In genomic region chr14:76761849-76762616, GRCh38 we compare ENCODE assay signal across 8 cellular contexts. TPM values are rescaled to one million over a fixed set of nuclear protein-coding genes. Genes with fewer than 3 reads are reported as not detected.
DNase-seq lines count a peak whose midpoint lies in the region; ATAC-seq and TF ChIP-seq lines count a peak whose summit lies in the region.

No MANE protein-coding gene starts in this region.

- H3K56ac ChIP-seq in mesendoderm (ENCODE audit: low read length), result peak overlapping the region; percentile 83

- no CpG with 5 or more reads among the region's 80 CpGs for WGBS in mesendoderm (ENCODE audit: extremely low coverage, insufficient coverage, low lambda C conversion rate)

- H3K27ac Mint-ChIP-seq in T-helper 1 cell treated with Interleukin-12 subunit alpha and Interleukin-12 subunit beta and Interleukin-4 antibody, amounts not matched to agents 30 μg/mL and 1 μg/mL, for 36 hours, result no peak overlapping the region
- H3K27ac Mint-ChIP-seq in type B pancreatic cell, result no peak overlapping the region

- H3K27ac ChIP-seq in cingulate gyrus (ENCODE audit: low read depth, low read length) (peak overlapping the region; percentile 85), mesendoderm (ENCODE audit: low read depth, low read length) (no peak overlapping the region)

- peak overlapping the region; percentile 60 for H3K9ac ChIP-seq in mesendoderm (ENCODE audit: low read length)

- no peak overlapping the region for H2BK15ac ChIP-seq in mesendoderm (replicated peaks; ENCODE audit: low read depth)

- H3K27me3 ChIP-seq in mesendoderm (ENCODE audit: insufficient read depth, low read length, poor library complexity), result peaks cover 19% of the 10 kb centered on the region

- no peak overlapping the region for H4K5ac ChIP-seq in mesendoderm (ENCODE audit: low read length)

- peak overlapping the region; percentile 66 for H3K23ac ChIP-seq in mesendoderm (ENCODE audit: low read length)

- H2BK120ac ChIP-seq in mesendoderm (ENCODE audit: low read depth, low read length), result no peak overlapping the region

- H3K79me1 ChIP-seq in mesendoderm (ENCODE audit: low read length), result no peaks in the 10 kb centered on the region

- peaks cover 70% of the 10 kb centered on the region for H3K27me3 Mint-ChIP-seq in T-helper 1 cell treated with Interleukin-12 subunit alpha and Interleukin-12 subunit beta and Interleukin-4 antibody, amounts not matched to agents 30 μg/mL and 1 μg/mL, for 36 hours (ENCODE audit: low read depth)
- peaks cover 56% of the 10 kb centered on the region for H3K27me3 Mint-ChIP-seq in type B pancreatic cell

- H3K36me3 ChIP-seq in mesendoderm (ENCODE audit: control insufficient read depth, insufficient read depth, low read length), result no peaks in the 10 kb centered on the region

- H4K8ac ChIP-seq in mesendoderm (ENCODE audit: low read depth, low read length), result no peak overlapping the region

- H2AK5ac ChIP-seq in mesendoderm (ENCODE audit: low read length), result no peak overlapping the region

- TF ChIP-seq EP300 in Ishikawa (IDR thresholded peaks at IDR 0.05; ENCODE audit: borderline replicate concordance), result no peak

- peak overlapping the region; percentile 35 for H3K18ac ChIP-seq in mesendoderm (ENCODE audit: low read length)

- no peak overlapping the region for H3K4ac ChIP-seq in mesendoderm (ENCODE audit: low read depth, low read length)

- peaks cover 2% of the 10 kb centered on the region for H3K4me1 ChIP-seq in mesendoderm (ENCODE audit: control insufficient read depth, low read depth, low read length)

- peaks cover 11% of the 10 kb centered on the region for H3K4me1 Mint-ChIP-seq in T-helper 1 cell treated with Interleukin-12 subunit alpha and Interleukin-12 subunit beta and Interleukin-4 antibody, amounts not matched to agents 30 μg/mL and 1 μg/mL, for 36 hours (ENCODE audit: low read depth)
- peaks cover 20% of the 10 kb centered on the region for H3K4me1 Mint-ChIP-seq in type B pancreatic cell (ENCODE audit: unreplicated experiment)

- peak overlapping the region; percentile 84 for H3K4me3 Mint-ChIP-seq in T-helper 1 cell treated with Interleukin-12 subunit alpha and Interleukin-12 subunit beta and Interleukin-4 antibody, amounts not matched to agents 30 μg/mL and 1 μg/mL, for 36 hours
- H3K4me3 Mint-ChIP-seq in type B pancreatic cell, result peak overlapping the region; percentile 91

- peak overlapping the region; percentile 40 for H3K4me3 ChIP-seq in mesendoderm (ENCODE audit: low read length)

- ATAC-seq in GM21390 (IDR thresholded peaks at IDR 0.05; ENCODE audit: unreplicated experiment), result no peak

- no peaks in the 10 kb centered on the region for H3K36me3 Mint-ChIP-seq in T-helper 1 cell treated with Interleukin-12 subunit alpha and Interleukin-12 subunit beta and Interleukin-4 antibody, amounts not matched to agents 30 μg/mL and 1 μg/mL, for 36 hours (ENCODE audit: low read depth)
- peaks cover 3% of the 10 kb centered on the region for H3K36me3 Mint-ChIP-seq in type B pancreatic cell

- DNase-seq in T-helper 1 cell (no peak), mesendoderm (no peak), type B pancreatic cell (ENCODE audit: extremely low spot score, unreplicated experiment) (peak; percentile 79), COLO829 (ENCODE audit: low spot score) (no peak)

- TF ChIP-seq RAD21 in Ishikawa (IDR thresholded peaks at IDR 0.05; ENCODE audit: low read depth), result no peak

- H2BK5ac ChIP-seq in mesendoderm (ENCODE audit: low read length), result no peak overlapping the region

- H3K9me3 Mint-ChIP-seq in T-helper 1 cell treated with Interleukin-12 subunit alpha and Interleukin-12 subunit beta and Interleukin-4 antibody, amounts not matched to agents 30 μg/mL and 1 μg/mL, for 36 hours, result no peaks in the 10 kb centered on the region
- H3K9me3 Mint-ChIP-seq in type B pancreatic cell, result peaks cover 4% of the 10 kb centered on the region

- no peak for TF ChIP-seq CTCF in type B pancreatic cell (conservative IDR thresholded peaks at IDR 0.05)

- peak overlapping the region; percentile 58 for H3K4me2 ChIP-seq in mesendoderm (ENCODE audit: low read length)

- no peaks in the 10 kb centered on the region for H3K79me2 ChIP-seq in mesendoderm (ENCODE audit: control insufficient read depth, insufficient read depth, low read length)

TF ChIP-seq in Ishikawa, 13 proteins besides CTCF, POLR2A, EP300 and RAD21:
- peak; percentile 77 for TF ChIP-seq ZBTB7A (IDR thresholded peaks at IDR 0.05; ENCODE audit: low read depth)
- TF ChIP-seq, protein P1, sequence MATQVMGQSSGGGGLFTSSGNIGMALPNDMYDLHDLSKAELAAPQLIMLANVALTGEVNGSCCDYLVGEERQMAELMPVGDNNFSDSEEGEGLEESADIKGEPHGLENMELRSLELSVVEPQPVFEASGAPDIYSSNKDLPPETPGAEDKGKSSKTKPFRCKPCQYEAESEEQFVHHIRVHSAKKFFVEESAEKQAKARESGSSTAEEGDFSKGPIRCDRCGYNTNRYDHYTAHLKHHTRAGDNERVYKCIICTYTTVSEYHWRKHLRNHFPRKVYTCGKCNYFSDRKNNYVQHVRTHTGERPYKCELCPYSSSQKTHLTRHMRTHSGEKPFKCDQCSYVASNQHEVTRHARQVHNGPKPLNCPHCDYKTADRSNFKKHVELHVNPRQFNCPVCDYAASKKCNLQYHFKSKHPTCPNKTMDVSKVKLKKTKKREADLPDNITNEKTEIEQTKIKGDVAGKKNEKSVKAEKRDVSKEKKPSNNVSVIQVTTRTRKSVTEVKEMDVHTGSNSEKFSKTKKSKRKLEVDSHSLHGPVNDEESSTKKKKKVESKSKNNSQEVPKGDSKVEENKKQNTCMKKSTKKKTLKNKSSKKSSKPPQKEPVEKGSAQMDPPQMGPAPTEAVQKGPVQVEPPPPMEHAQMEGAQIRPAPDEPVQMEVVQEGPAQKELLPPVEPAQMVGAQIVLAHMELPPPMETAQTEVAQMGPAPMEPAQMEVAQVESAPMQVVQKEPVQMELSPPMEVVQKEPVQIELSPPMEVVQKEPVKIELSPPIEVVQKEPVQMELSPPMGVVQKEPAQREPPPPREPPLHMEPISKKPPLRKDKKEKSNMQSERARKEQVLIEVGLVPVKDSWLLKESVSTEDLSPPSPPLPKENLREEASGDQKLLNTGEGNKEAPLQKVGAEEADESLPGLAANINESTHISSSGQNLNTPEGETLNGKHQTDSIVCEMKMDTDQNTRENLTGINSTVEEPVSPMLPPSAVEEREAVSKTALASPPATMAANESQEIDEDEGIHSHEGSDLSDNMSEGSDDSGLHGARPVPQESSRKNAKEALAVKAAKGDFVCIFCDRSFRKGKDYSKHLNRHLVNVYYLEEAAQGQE (IDR thresholded peaks at IDR 0.05; ENCODE audit: low read depth), result no peak

RNA-seq across cellular contexts. Expression of gene VASH1, which starts 0.8 kb away (rescaled TPM):
- polyA plus RNA-seq in mesendoderm (2013, experiment 1 of 2), result 1.7 TPM
- 1.3 TPM for polyA plus RNA-seq in mesendoderm (2013, experiment 2 of 2)
- total RNA-seq in type B pancreatic cell (ENCODE audit: low replicate concordance), result 4.3 and 28.8 TPM in 2 replicates

RNA-seq across cellular contexts. Expression of gene ANGEL1, which starts 50.6 kb away (rescaled TPM):
- 9.5 TPM for polyA plus RNA-seq in mesendoderm (2013, experiment 1 of 2)
- polyA plus RNA-seq in mesendoderm (2013, experiment 2 of 2), result 8.7 TPM
- 24.7 and 28.4 TPM in 2 replicates for total RNA-seq in type B pancreatic cell (ENCODE audit: low replicate concordance)
